Comparison of ENCODE assay signal across 11 cellular contexts in genomic region chr4:38672247-38673071, GRCh38. TPM values are rescaled to one million over a fixed set of nuclear protein-coding genes. Genes with fewer than 3 reads are reported as not detected.
DNase-seq lines count a peak whose midpoint lies in the region; ATAC-seq, FAIRE-seq and TF ChIP-seq lines count a peak whose summit lies in the region.
"Had no signal": no experiment of that assay in that cellular context is flagged by ENCODE, and none has a peak within 500 bp of the region (broad histone marks: within the 10 kb centered on the region; RNA-seq: fewer than 3 reads in every experiment).

No MANE protein-coding gene starts in this region.

- H3K4me1 ChIP-seq in GM12878 (ENCODE audit: control insufficient read depth, insufficient read depth, low read length) (peaks cover 52% of the 10 kb centered on the region), left lung (peaks cover 75 to 98% of the 10 kb centered on the region in 2 donors), subcutaneous abdominal adipose tissue (ENCODE audit: control insufficient read depth in 5 of 5, insufficient read depth in 5 of 5, low read length in 5 of 5) (peaks cover 30 to 92% (median 90%) of the 10 kb centered on the region in 5 donors)

- POLR2A ChIA-PET in GM12878 (lab: Charles Lee): interaction anchor here (0.6 kb wide), 1 partner anchor 70 kb away, joined by 3 read pairs; no protein-coding TSS in a partner anchor

- H3K4me3 ChIP-seq in GM12878: no peak overlapping the region
- H3K4me3 ChIP-seq in left lung: no peak overlapping the region
- peak overlapping the region in 4 of 5 donors; percentile 11 to 52 (median 36) for H3K4me3 ChIP-seq in subcutaneous abdominal adipose tissue (ENCODE audit: low read depth in 1 of 5, low read length in 5 of 5)
- H3K4me3 ChIP-seq: HAP-1, SJSA1 had no signal

- no peak for TF ChIP-seq RAD21 in GM12878 (IDR thresholded peaks at IDR 0.05; ENCODE audit: insufficient read depth, low read depth, low read length)

- peaks cover 0 to 2% of the 10 kb centered on the region in 2 experiments; a peak in 1 of 4 replicates for H3K27me3 ChIP-seq in GM12878 (replicated peaks in 1 of 2; ENCODE audit: control insufficient read depth in 2 of 2, insufficient read depth in 2 of 2, low read length in 1 of 2)
- no peaks in the 10 kb centered on the region for H3K27me3 ChIP-seq in left lung
- no peaks in the 10 kb centered on the region for H3K27me3 ChIP-seq in subcutaneous abdominal adipose tissue (ENCODE audit: control insufficient read depth in 5 of 5, insufficient read depth in 4 of 5, low read length in 5 of 5)
- H3K27me3 ChIP-seq: SJSA1 had no signal

- no peaks in the 10 kb centered on the region for H3K9me3 ChIP-seq in GM12878 (replicated peaks; ENCODE audit: control insufficient read depth, insufficient read depth, low read length)
- H3K9me3 ChIP-seq in left lung: no peaks in the 10 kb centered on the region
- H3K9me3 ChIP-seq in subcutaneous abdominal adipose tissue (ENCODE audit: control insufficient read depth in 5 of 5, low read length in 5 of 5): no peaks in the 10 kb centered on the region
- H3K9me3 ChIP-seq: HAP-1, SJSA1 had no signal

- H3K27ac ChIP-seq in GM12878 (ENCODE audit: control insufficient read depth, insufficient read depth) (peak overlapping the region; percentile 61), left lung (peak overlapping the region; percentile 78 to 100), subcutaneous abdominal adipose tissue (ENCODE audit: low read depth, low read length) (peak overlapping the region; percentile 94)
- H3K27ac ChIP-seq: SJSA1 had no signal

- TF ChIP-seq POLR2A in GM12878 (IDR thresholded peaks at IDR 0.05; ENCODE audit: low read depth, low read length): peak; percentile 42

- no peak for TF ChIP-seq EP300 in GM12878 (IDR thresholded peaks at IDR 0.05; ENCODE audit: borderline replicate concordance in 1 of 2, control insufficient read depth in 1 of 2, low read depth in 2 of 2, low read length in 2 of 2)

- no peaks in the 10 kb centered on the region for H4K20me1 ChIP-seq in GM12878 (ENCODE audit: control insufficient read depth, insufficient read depth)

- H3K36me3 ChIP-seq in GM12878 (ENCODE audit: control insufficient read depth in 2 of 2, insufficient read depth in 2 of 2, low read length in 1 of 2) (no peaks in the 10 kb centered on the region), left lung (no peaks in the 10 kb centered on the region), subcutaneous abdominal adipose tissue (ENCODE audit: control insufficient read depth in 5 of 5, insufficient read depth in 5 of 5, low read length in 5 of 5) (no peaks in the 10 kb centered on the region)
- H3K36me3 ChIP-seq: HAP-1, SJSA1 had no signal

- DNase-seq in NCI-H524 treated with DMSO at 0.1 percent for 48 hours (lab: John Stamatoyannopoulos, UW) (peak; percentile 48), GM12878 (ENCODE audit: low read depth, low spot score) (no peak), left lung (no peak), SW480 (ENCODE audit: low spot score) (no peak), NK-92 (lab: John Stamatoyannopoulos, UW; ENCODE audit: unreplicated experiment) (no peak)

- no peak overlapping the region for H2AFZ ChIP-seq in GM12878 (ENCODE audit: control insufficient read depth, low read depth, low read length)

- 81% methylated on average over 14 of the region's 15 CpGs for WGBS in GM12878 (ENCODE audit: insufficient coverage, insufficient replicate concordance, low lambda C conversion rate, missing lambda C conversion rate)

- FAIRE-seq in GM12878 (lab: Jason Lieb, UNC): no peak
- FAIRE-seq: urothelium cell line had no signal

- in situ Hi-C loops in GM12878 (cut with MboI): loop anchor here (5.0 kb wide), 3 partner anchors 355 to 610 kb away; no protein-coding TSS in a partner anchor

- no peak for ATAC-seq in GM12878
- ATAC-seq in left lung: peak; percentile 26
- ATAC-seq in GM19035 (IDR thresholded peaks at IDR 0.05; ENCODE audit: unreplicated experiment): no peak
- no peak for ATAC-seq in HG02763 (IDR thresholded peaks at IDR 0.05; ENCODE audit: unreplicated experiment)

- CTCF ChIA-PET in GM12878 (lab: Yijun Ruan, JAX): interaction anchor here (1.0 to 5.5 kb wide), 8 partner anchors 31 to 610 kb away, joined by 3 to 67 read pairs (median 4); no protein-coding TSS in a partner anchor

- peak overlapping the region; percentile 86 for H3K4me2 ChIP-seq in GM12878 (ENCODE audit: control insufficient read depth, insufficient read depth)

- TF ChIP-seq CTCF in GM12878 (IDR thresholded peaks at IDR 0.05 in 2 of 3, conservative IDR thresholded peaks at IDR 0.05 in 1 of 3; ENCODE audit: control insufficient read depth in 2 of 3, extremely low read depth in 1 of 3, insufficient read depth in 1 of 3, low read depth in 3 of 3, low read length in 3 of 3): no peak
- no peak for TF ChIP-seq CTCF in left lung (IDR thresholded peaks at IDR 0.05)

- RAD21 ChIA-PET in GM12878 (lab: Charles Lee; ENCODE audit: unreplicated experiment): interaction anchor here (0.7 to 7.2 kb wide), 10 partner anchors 134 to 603 kb away, joined by 3 to 66 read pairs (median 3); no protein-coding TSS in a partner anchor

- SMC1A ChIA-PET in GM12878 (lab: Charles Lee; ENCODE audit: uncharacterized antibody, unreplicated experiment): interaction anchor here (0.6 to 8.4 kb wide), 12 partner anchors 14 to 618 kb away, joined by 3 to 82 read pairs (median 3); partner anchors contain the start of gene TLR10

- 0 out of 2 replicates have a peak overlapping the region, but pooled peaks have one; percentile 17 for H3K9ac ChIP-seq in GM12878 (ENCODE audit: control insufficient read depth, insufficient read depth, low read length)
- peak overlapping the region; percentile 7 to 75 (median 67) for H3K9ac ChIP-seq in subcutaneous abdominal adipose tissue (ENCODE audit: low read length in 5 of 5)

- no TSS peak for BruUV-seq in GM12878 (replicated peaks; lab: Mats Ljungman, UMichigan)

- peaks cover 65% of the 10 kb centered on the region for H3K79me2 ChIP-seq in GM12878 (ENCODE audit: control insufficient read depth, insufficient read depth, low read length)

- intact Hi-C loops in GM12878 (cut with micrococcal nuclease; ENCODE audit: unreplicated experiment) (loop anchor here (5.0 to 10.0 kb wide), 2 partner anchors 170 to 228 kb away; no protein-coding TSS in a partner anchor), left lung (cut with DNase I) (loop anchor here in 1 of 2 donors (5.0 kb wide), 2 partner anchors 355 to 495 kb away; no protein-coding TSS in a partner anchor)

TF ChIP-seq in GM12878, 131 proteins besides CTCF, POLR2A, EP300 and RAD21 (continues in another document):
- TF ChIP-seq NFIC (IDR thresholded peaks at IDR 0.05; ENCODE audit: low read depth, low read length): no peak
- no peak for TF ChIP-seq ESRRA (IDR thresholded peaks at IDR 0.05; ENCODE audit: low read length)
- TF ChIP-seq EZH2 (IDR thresholded peaks at IDR 0.05; ENCODE audit: borderline replicate concordance, control insufficient read depth, low read depth, low read length): no peak
- TF ChIP-seq BCL11A (IDR thresholded peaks at IDR 0.05; ENCODE audit: low read depth, low read length): no peak
- TF ChIP-seq JUND (IDR thresholded peaks at IDR 0.05; ENCODE audit: low read depth, low read length): no peak
- TF ChIP-seq HCFC1 (IDR thresholded peaks at IDR 0.05; ENCODE audit: low read length): no peak
- TF ChIP-seq RCOR1 (conservative IDR thresholded peaks at IDR 0.05; ENCODE audit: low read depth, low read length): no peak
- TF ChIP-seq GATAD2B (conservative IDR thresholded peaks at IDR 0.05; ENCODE audit: low read depth): no peak
- no peak for TF ChIP-seq MXI1 (IDR thresholded peaks at IDR 0.05; ENCODE audit: low read depth, low read length)
- TF ChIP-seq CBFB (IDR thresholded peaks at IDR 0.05; ENCODE audit: low read depth): no peak
- TF ChIP-seq TBL1XR1 (IDR thresholded peaks at IDR 0.05; ENCODE audit: low read depth, low read length): no peak
- no peak for TF ChIP-seq NBN (IDR thresholded peaks at IDR 0.05)

RNA-seq across cellular contexts. Expression of gene KLF3, which starts 8.5 kb away (rescaled TPM):
- 9.0 and 9.1 TPM in 2 replicates for total RNA-seq in GM12878 (2013; cell fraction: nucleolus; rRNA removed)
- total RNA-seq in GM12878 (2014; rRNA removed) (2.2 and 2.3 TPM in 2 replicates), GM12878 (2014; rRNA removed; fragmentation: Illumina TruSeq; extraction: Trizol) (1.9 and 2.6 TPM in 2 replicates), GM12878 (2021) (5.7 and 5.8 TPM in 2 replicates), left lung (10 to 100 TPM; 43.5 to 59.8 TPM)
- 11.5 TPM for polyA plus RNA-seq in GM12878 (2011; ENCODE audit: low read depth)
- polyA plus RNA-seq in GM12878 (2011; rRNA removed) (4.1 and 4.7 TPM in 2 replicates), GM12878 (2014; fragmentation: Illumina TruSeq; extraction: Trizol) (4.1 and 4.9 TPM in 2 replicates), GM12878 (2014; fragmentation: Nextera tagmentation; extraction: Ambion mirVana) (1 to 10 TPM; 1.4 to 1.5 TPM), GM12878 (2014; rRNA removed) (2.4 TPM in 2 replicates), GM12878 (2016; fragmentation: Nextera tagmentation; extraction: Ambion mirVana) (1 to 10 TPM; 1.4 to 1.7 TPM)
- polyA plus RNA-seq in GM12878 (2011; cell fraction: cytosol; rRNA removed): 3.3 TPM in 2 replicates
- polyA plus RNA-seq in GM12878 (2011; cell fraction: nucleus; rRNA removed): 5.8 and 6.0 TPM in 2 replicates
- polyA plus RNA-seq in GM12878 (2012): 15.4 and 15.8 TPM in 2 replicates
- polyA minus RNA-seq in GM12878 (2011; rRNA and poly(A)+ RNA removed): 7.2 and 9.9 TPM in 2 replicates
- 2.8 and 3.8 TPM in 2 replicates for polyA minus RNA-seq in GM12878 (2011; cell fraction: cytosol; rRNA and poly(A)+ RNA removed)
- polyA minus RNA-seq in GM12878 (2011; cell fraction: nucleus; rRNA and poly(A)+ RNA removed): 12.6 and 20.4 TPM in 2 replicates

Comparison
In these comparisons a context has a peak if more than half of its experiments do, and no peak if none do; other contexts are left out.
1. H3K4me3 ChIP-seq: peak in subcutaneous abdominal adipose tissue (4 of 5); none in GM12878 (single experiment) and left lung (0 of 2).
2. RNA of gene KLF3, which starts 8.5 kb away (total RNA-seq): 43.5 to 59.8 TPM in left lung; 1.9 to 9.1 TPM in GM12878; every median in the first group is over 4 times any median in the second.
3. Peak in every context shown above with its lines, with median percentiles within 50 percentile points of each other: H3K27ac ChIP-seq.